Comparison of ENCODE assay signal across 1 cellular context in the genomic region with DNA sequence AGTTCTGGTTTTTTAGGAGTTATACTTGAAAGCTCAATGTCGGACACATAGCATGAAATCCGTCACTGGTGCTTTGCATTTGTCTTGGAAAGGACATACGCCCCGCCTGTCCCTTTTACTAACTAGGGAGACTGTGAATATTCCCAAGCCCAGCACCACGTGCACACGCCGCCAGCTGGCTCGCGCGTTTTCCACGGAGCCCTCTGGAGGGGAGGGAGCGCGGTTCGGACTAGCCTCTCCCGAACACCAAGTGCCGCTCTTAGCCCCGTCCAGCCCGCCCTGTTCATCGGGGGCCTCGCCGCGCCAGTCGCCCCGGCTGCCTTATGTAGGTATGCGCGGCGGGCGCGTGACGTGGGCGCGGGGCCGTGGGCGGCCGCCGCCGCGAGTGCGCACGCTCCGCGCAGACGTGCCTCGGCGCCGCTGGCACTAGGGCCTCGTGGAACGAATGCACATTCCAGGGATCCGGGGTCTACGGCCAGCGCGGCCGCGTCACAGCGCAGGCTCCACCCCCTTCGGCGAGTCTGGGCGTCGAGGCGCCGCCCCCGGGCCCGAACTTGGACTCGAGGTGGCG.
TF ChIP-seq lines count a peak whose summit lies in the region.

No MANE protein-coding gene starts in this region.

TF ChIP-seq in GM23338, 12 proteins besides CTCF, POLR2A, EP300 and RAD21 (continued from another document):
- TF ChIP-seq, protein P1, sequence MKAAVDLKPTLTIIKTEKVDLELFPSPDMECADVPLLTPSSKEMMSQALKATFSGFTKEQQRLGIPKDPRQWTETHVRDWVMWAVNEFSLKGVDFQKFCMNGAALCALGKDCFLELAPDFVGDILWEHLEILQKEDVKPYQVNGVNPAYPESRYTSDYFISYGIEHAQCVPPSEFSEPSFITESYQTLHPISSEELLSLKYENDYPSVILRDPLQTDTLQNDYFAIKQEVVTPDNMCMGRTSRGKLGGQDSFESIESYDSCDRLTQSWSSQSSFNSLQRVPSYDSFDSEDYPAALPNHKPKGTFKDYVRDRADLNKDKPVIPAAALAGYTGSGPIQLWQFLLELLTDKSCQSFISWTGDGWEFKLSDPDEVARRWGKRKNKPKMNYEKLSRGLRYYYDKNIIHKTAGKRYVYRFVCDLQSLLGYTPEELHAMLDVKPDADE (IDR thresholded peaks at IDR 0.05), result no peak; the same call in 1 of the 2 replicates
- TF ChIP-seq, protein P2, sequence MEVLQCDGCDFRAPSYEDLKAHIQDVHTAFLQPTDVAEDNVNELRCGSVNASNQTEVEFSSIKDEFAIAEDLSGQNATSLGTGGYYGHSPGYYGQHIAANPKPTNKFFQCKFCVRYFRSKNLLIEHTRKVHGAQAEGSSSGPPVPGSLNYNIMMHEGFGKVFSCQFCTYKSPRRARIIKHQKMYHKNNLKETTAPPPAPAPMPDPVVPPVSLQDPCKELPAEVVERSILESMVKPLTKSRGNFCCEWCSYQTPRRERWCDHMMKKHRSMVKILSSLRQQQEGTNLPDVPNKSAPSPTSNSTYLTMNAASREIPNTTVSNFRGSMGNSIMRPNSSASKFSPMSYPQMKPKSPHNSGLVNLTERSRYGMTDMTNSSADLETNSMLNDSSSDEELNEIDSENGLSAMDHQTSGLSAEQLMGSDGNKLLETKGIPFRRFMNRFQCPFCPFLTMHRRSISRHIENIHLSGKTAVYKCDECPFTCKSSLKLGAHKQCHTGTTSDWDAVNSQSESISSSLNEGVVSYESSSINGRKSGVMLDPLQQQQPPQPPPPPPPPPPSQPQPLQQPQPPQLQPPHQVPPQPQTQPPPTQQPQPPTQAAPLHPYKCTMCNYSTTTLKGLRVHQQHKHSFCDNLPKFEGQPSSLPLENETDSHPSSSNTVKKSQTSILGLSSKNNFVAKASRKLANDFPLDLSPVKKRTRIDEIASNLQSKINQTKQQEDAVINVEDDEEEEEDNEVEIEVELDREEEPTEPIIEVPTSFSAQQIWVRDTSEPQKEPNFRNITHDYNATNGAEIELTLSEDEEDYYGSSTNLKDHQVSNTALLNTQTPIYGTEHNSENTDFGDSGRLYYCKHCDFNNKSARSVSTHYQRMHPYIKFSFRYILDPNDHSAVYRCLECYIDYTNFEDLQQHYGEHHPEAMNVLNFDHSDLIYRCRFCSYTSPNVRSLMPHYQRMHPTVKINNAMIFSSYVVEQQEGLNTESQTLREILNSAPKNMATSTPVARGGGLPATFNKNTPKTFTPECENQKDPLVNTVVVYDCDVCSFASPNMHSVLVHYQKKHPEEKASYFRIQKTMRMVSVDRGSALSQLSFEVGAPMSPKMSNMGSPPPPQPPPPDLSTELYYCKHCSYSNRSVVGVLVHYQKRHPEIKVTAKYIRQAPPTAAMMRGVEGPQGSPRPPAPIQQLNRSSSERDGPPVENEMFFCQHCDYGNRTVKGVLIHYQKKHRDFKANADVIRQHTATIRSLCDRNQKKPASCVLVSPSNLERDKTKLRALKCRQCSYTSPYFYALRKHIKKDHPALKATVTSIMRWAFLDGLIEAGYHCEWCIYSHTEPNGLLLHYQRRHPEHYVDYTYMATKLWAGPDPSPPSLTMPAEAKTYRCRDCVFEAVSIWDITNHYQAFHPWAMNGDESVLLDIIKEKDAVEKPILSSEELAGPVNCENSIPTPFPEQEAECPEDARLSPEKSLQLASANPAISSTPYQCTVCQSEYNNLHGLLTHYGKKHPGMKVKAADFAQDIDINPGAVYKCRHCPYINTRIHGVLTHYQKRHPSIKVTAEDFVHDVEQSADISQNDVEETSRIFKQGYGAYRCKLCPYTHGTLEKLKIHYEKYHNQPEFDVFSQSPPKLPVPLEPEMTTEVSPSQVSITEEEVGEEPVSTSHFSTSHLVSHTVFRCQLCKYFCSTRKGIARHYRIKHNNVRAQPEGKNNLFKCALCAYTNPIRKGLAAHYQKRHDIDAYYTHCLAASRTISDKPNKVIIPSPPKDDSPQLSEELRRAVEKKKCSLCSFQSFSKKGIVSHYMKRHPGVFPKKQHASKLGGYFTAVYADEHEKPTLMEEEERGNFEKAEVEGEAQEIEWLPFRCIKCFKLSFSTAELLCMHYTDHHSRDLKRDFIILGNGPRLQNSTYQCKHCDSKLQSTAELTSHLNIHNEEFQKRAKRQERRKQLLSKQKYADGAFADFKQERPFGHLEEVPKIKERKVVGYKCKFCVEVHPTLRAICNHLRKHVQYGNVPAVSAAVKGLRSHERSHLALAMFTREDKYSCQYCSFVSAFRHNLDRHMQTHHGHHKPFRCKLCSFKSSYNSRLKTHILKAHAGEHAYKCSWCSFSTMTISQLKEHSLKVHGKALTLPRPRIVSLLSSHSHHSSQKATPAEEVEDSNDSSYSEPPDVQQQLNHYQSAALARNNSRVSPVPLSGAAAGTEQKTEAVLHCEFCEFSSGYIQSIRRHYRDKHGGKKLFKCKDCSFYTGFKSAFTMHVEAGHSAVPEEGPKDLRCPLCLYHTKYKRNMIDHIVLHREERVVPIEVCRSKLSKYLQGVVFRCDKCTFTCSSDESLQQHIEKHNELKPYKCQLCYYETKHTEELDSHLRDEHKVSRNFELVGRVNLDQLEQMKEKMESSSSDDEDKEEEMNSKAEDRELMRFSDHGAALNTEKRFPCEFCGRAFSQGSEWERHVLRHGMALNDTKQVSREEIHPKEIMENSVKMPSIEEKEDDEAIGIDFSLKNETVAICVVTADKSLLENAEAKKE (CRISPR knock-in tag; IDR thresholded peaks at IDR 0.05), result no peak
- TF ChIP-seq EZH2 (IDR thresholded peaks at IDR 0.05; ENCODE audit: low read depth, unreplicated experiment), result no peak
- no peak for TF ChIP-seq EZH2phosphoT487 (IDR thresholded peaks at IDR 0.05; ENCODE audit: unreplicated experiment)
- TF ChIP-seq STAT1 (IDR thresholded peaks at IDR 0.05; ENCODE audit: unreplicated experiment), result no peak
- no peak for TF ChIP-seq ZNF114 (CRISPR knock-in tag; IDR thresholded peaks at IDR 0.05)
- peak; percentile 58; the same call in 1 of the 2 replicates for TF ChIP-seq POLR2AphosphoS5 (IDR thresholded peaks at IDR 0.05; ENCODE audit: low read depth)
- TF ChIP-seq ZNF331 (CRISPR knock-in tag; IDR thresholded peaks at IDR 0.05; ENCODE audit: low read depth), result no peak
